In genomic region chr16:85569039-85569614, GRCh38 we compare ENCODE assay signal across 10 cellular contexts. TPM values are rescaled to one million over a fixed set of nuclear protein-coding genes. Genes with fewer than 3 reads are reported as not detected.
DNase-seq lines count a peak whose midpoint lies in the region; ATAC-seq and TF ChIP-seq lines count a peak whose summit lies in the region.
"Had no signal": no experiment of that assay in that cellular context is flagged by ENCODE, and none has a peak within 500 bp of the region (broad histone marks: within the 10 kb centered on the region; RNA-seq: fewer than 3 reads in every experiment).

No MANE protein-coding gene starts in this region.

- ATAC-seq in lower lobe of right lung (no peak), GM19324 (IDR thresholded peaks at IDR 0.05; ENCODE audit: low FRiP score, unreplicated experiment) (no peak), GM21529 (IDR thresholded peaks at IDR 0.05; ENCODE audit: unreplicated experiment) (no peak)

- no peaks in the 10 kb centered on the region for H3K9me3 Mint-ChIP-seq in activated CD4-positive, alpha-beta T cell treated with anti-CD3 and anti-CD28 coated beads, Interleukin-2, amount 10 ng/mL, durations not matched to agents 7 days and 5 days
- peaks cover 3% of the 10 kb centered on the region for H3K9me3 Mint-ChIP-seq in activated CD4-positive, alpha-beta memory T cell treated with anti-CD3 and anti-CD28 coated beads, Interleukin-2, amount 10 ng/mL, durations not matched to agents 7 days and 5 days

- H3K27me3 Mint-ChIP-seq in activated CD4-positive, alpha-beta T cell treated with anti-CD3 and anti-CD28 coated beads, Interleukin-2, amount 10 ng/mL, durations not matched to agents 7 days and 5 days, result no peaks in the 10 kb centered on the region
- no peaks in the 10 kb centered on the region for H3K27me3 Mint-ChIP-seq in activated CD4-positive, alpha-beta memory T cell treated with anti-CD3 and anti-CD28 coated beads, Interleukin-2, amount 10 ng/mL, durations not matched to agents 7 days and 5 days

- POLR2A ChIA-PET in activated CD4-positive, alpha-beta T cell treated with anti-CD3 and anti-CD28 coated beads, Interleukin-2, amount 10 ng/mL, durations not matched to agents 7 days and 5 days (lab: Charles Lee), result interaction anchor here (0.6 kb wide), 1 partner anchor 12 kb away, joined by 3 read pairs; no protein-coding TSS in a partner anchor
- POLR2A ChIA-PET in activated CD4-positive, alpha-beta memory T cell treated with anti-CD3 and anti-CD28 coated beads, Interleukin-2, amount 10 ng/mL, durations not matched to agents 7 days and 5 days (lab: Charles Lee), result interaction anchor here (4.4 to 4.9 kb wide), 2 partner anchors 11 to 15 kb away, joined by 33 to 37 read pairs; no protein-coding TSS in a partner anchor

- H3K9me3 ChIP-seq in lower lobe of right lung (no peaks in the 10 kb centered on the region), thyroid gland (no peaks in the 10 kb centered on the region)

- peak overlapping the region; percentile 67 for H3K27ac Mint-ChIP-seq in activated CD4-positive, alpha-beta T cell treated with anti-CD3 and anti-CD28 coated beads, Interleukin-2, amount 10 ng/mL, durations not matched to agents 7 days and 5 days
- H3K27ac Mint-ChIP-seq in activated CD4-positive, alpha-beta memory T cell treated with anti-CD3 and anti-CD28 coated beads, Interleukin-2, amount 10 ng/mL, durations not matched to agents 7 days and 5 days, result peak overlapping the region; percentile 72

- H3K27me3 ChIP-seq in lower lobe of right lung (ENCODE audit: low read depth) (no peaks in the 10 kb centered on the region), thyroid gland (no peaks in the 10 kb centered on the region)

- TF ChIP-seq CTCF in lower lobe of right lung (IDR thresholded peaks at IDR 0.05) (no peak), thyroid gland (IDR thresholded peaks at IDR 0.05) (peak in 1 of 6 experiments; percentile 0)

- H3K4me3 ChIP-seq in lower lobe of right lung (peak overlapping the region; percentile 19), thyroid gland (replicated peaks in 1 of 3) (no peak overlapping the region)

- peaks cover 55% of the 10 kb centered on the region for H3K4me1 Mint-ChIP-seq in activated CD4-positive, alpha-beta T cell treated with anti-CD3 and anti-CD28 coated beads, Interleukin-2, amount 10 ng/mL, durations not matched to agents 7 days and 5 days
- peaks cover 55% of the 10 kb centered on the region for H3K4me1 Mint-ChIP-seq in activated CD4-positive, alpha-beta memory T cell treated with anti-CD3 and anti-CD28 coated beads, Interleukin-2, amount 10 ng/mL, durations not matched to agents 7 days and 5 days

- TF ChIP-seq POLR2A in thyroid gland (IDR thresholded peaks at IDR 0.05), result no peak

- peaks cover 91% of the 10 kb centered on the region for H3K4me1 ChIP-seq in lower lobe of right lung
- H3K4me1 ChIP-seq in thyroid gland, result peaks cover 34 to 68% of the 10 kb centered on the region in 2 donors

- peaks cover 13% of the 10 kb centered on the region for H3K36me3 Mint-ChIP-seq in activated CD4-positive, alpha-beta T cell treated with anti-CD3 and anti-CD28 coated beads, Interleukin-2, amount 10 ng/mL, durations not matched to agents 7 days and 5 days (ENCODE audit: low read depth)
- H3K36me3 Mint-ChIP-seq in activated CD4-positive, alpha-beta memory T cell treated with anti-CD3 and anti-CD28 coated beads, Interleukin-2, amount 10 ng/mL, durations not matched to agents 7 days and 5 days (ENCODE audit: low read depth), result peaks cover 4% of the 10 kb centered on the region

- H3K36me3 ChIP-seq in lower lobe of right lung (no peaks in the 10 kb centered on the region), thyroid gland (no peaks in the 10 kb centered on the region)

- CTCF ChIA-PET in activated CD4-positive, alpha-beta T cell treated with anti-CD3 and anti-CD28 coated beads, Interleukin-2, amount 10 ng/mL, durations not matched to agents 7 days and 5 days (lab: Charles Lee), result interaction anchor here (0.7 to 1.2 kb wide), 5 partner anchors 8 to 272 kb away, joined by 3 to 4 read pairs (median 3); no protein-coding TSS in a partner anchor
- CTCF ChIA-PET in activated CD4-positive, alpha-beta memory T cell treated with anti-CD3 and anti-CD28 coated beads, Interleukin-2, amount 10 ng/mL, durations not matched to agents 7 days and 5 days (lab: Charles Lee), result interaction anchor here (0.9 to 2.4 kb wide), 5 partner anchors 10 to 150 kb away, joined by 4 to 11 read pairs (median 8); no protein-coding TSS in a partner anchor

- intact Hi-C loops in lower lobe of right lung (cut with DNase I) (no loop called here), thyroid gland (cut with DNase I) (no loop called here)

- 88 to 95% methylated on average over 11 of the region's 11 CpGs for WGBS in thyroid gland, 2 donors

- H3K27ac ChIP-seq in lower lobe of right lung (peak overlapping the region; percentile 74), thyroid gland (peak overlapping the region; percentile 56 to 82 (median 71))

- no peak for DNase-seq in activated CD4-positive, alpha-beta T cell treated with anti-CD3 and anti-CD28 coated beads, Interleukin-2, amount 10 ng/mL, durations not matched to agents 7 days and 5 days
- no peak for DNase-seq in activated CD4-positive, alpha-beta T cell treated with anti-CD3 and anti-CD28 coated beads, Interleukin-2, amount 50 U/mL, for 48 hours
- no peak for DNase-seq in activated CD4-positive, alpha-beta memory T cell treated with anti-CD3 and anti-CD28 coated beads, Interleukin-2, amount 10 ng/mL, durations not matched to agents 7 days and 5 days
- DNase-seq in lower lobe of right lung, result no peak
- DNase-seq in thyroid gland, result no peak
- no peak for DNase-seq in NK-92 (lab: John Stamatoyannopoulos, UW; ENCODE audit: unreplicated experiment)
- DNase-seq: activated CD4-positive, CD25-positive, alpha-beta regulatory T cell; amniotic stem cell had no signal

- no peak overlapping the region for H3K4me3 Mint-ChIP-seq in activated CD4-positive, alpha-beta T cell treated with anti-CD3 and anti-CD28 coated beads, Interleukin-2, amount 10 ng/mL, durations not matched to agents 7 days and 5 days
- H3K4me3 Mint-ChIP-seq in activated CD4-positive, alpha-beta memory T cell treated with anti-CD3 and anti-CD28 coated beads, Interleukin-2, amount 10 ng/mL, durations not matched to agents 7 days and 5 days, result no peak overlapping the region

RNA-seq across cellular contexts. Expression of gene GSE1, which starts 44.0 kb away (rescaled TPM):
- 10 to 100 TPM; 25.7 to 27.3 TPM for total RNA-seq in activated CD4-positive, alpha-beta T cell treated with anti-CD3 and anti-CD28 coated beads, Interleukin-2, amount 10 ng/mL, durations not matched to agents 7 days and 5 days
- 10 to 100 TPM; 18.4 to 19.8 TPM for total RNA-seq in activated CD4-positive, alpha-beta memory T cell treated with anti-CD3 and anti-CD28 coated beads, Interleukin-2, amount 10 ng/mL, durations not matched to agents 7 days and 5 days
- total RNA-seq in lower lobe of right lung (85.2 TPM), thyroid gland (100 to 1,000 TPM in 1 of 4 donors, 10 to 100 TPM in 3; 54.2 to 155 (median 71.9) TPM)
